10 cellular contexts compared by ENCODE assay signal in genomic region chr2:41400057-41400665, GRCh38.
DNase-seq lines count a peak whose midpoint lies in the region; ATAC-seq lines count a peak whose summit lies in the region.
"Had no signal": no experiment of that assay in that cellular context is flagged by ENCODE, and none has a peak within 500 bp of the region (broad histone marks: within the 10 kb centered on the region; RNA-seq: fewer than 3 reads in every experiment).

No MANE protein-coding gene starts in this region.

- DNase-seq in AG20443 (ENCODE audit: low spot score) (peak; percentile 8), OCI-M1 (lab: John Stamatoyannopoulos, UW) (peak; percentile 67), foreskin melanocyte (peak; percentile 22), kidney glomerular epithelial cell (lab: John Stamatoyannopoulos, UW) (no peak)
- DNase-seq: activated CD4-positive, alpha-beta T cell treated with anti-CD3 and anti-CD28 coated beads, Interleukin-2, amount 10 ng/mL, durations not matched to agents 24 days and 14 days; NCI-H2029 had no signal

- ATAC-seq in GM18868 (IDR thresholded peaks at IDR 0.05; ENCODE audit: unreplicated experiment) (peak; percentile 51), GM18861 (IDR thresholded peaks at IDR 0.05; ENCODE audit: unreplicated experiment) (no peak), GM19035 (IDR thresholded peaks at IDR 0.05; ENCODE audit: unreplicated experiment) (no peak), GM19397 (IDR thresholded peaks at IDR 0.05; ENCODE audit: unreplicated experiment) (no peak)
